In the genomic region with DNA sequence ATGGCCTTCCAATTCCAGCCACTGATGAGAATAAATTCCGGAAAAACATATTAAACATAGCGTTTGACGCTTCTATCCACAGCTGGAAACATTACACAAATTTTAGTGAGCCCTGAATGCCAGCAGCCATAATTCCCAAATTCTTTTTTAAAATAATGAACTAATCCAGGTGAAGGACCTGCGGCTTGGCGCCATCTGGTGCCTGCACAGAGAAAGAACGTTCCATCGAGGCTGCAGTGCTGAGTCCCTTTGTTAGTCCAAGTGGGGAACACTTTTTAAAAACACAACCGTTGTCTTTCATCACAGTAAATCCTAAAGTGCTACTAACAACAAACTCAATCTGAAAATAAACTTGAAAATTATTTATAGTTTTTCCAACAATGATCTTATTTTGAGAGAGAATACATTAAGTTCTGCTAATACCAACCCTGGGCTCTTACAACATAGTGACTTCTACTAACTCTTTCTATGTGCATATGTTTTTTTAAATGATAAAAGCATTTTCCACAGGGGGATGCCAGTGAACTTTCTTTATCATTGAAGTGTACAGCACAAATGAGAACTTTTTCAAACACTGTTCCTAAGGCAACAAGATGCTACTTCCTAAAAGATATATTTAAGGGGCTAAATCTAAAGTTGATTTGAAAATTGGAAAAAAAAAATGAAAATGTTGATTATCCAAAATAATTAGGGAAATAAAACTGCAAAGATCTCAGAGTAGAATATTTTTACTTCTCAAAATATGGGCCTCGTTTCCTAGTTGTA, we compare ENCODE assay signal across 8 cellular contexts.
DNase-seq lines count a peak whose midpoint lies in the region; ATAC-seq lines count a peak whose summit lies in the region.

No MANE protein-coding gene starts in this region.

- H3K4me1 Mint-ChIP-seq in activated CD4-positive, alpha-beta T cell treated with anti-CD3 and anti-CD28 coated beads, Interleukin-2, amount 10 ng/mL, durations not matched to agents 24 days and 14 days, result no peaks in the 10 kb centered on the region
- no peaks in the 10 kb centered on the region for H3K4me1 Mint-ChIP-seq in activated CD4-positive, alpha-beta memory T cell treated with anti-CD3 and anti-CD28 coated beads for 36 hours (ENCODE audit: low read depth)

- CTCF ChIA-PET in activated CD4-positive, alpha-beta memory T cell treated with anti-CD3 and anti-CD28 coated beads for 36 hours (lab: Charles Lee), result interaction anchor here (1.0 to 1.4 kb wide), 2 partner anchors 657 to 659 kb away, joined by 5 read pairs; no protein-coding TSS in a partner anchor

- no peaks in the 10 kb centered on the region for H3K4me1 ChIP-seq in right cardiac atrium (ENCODE audit: control insufficient read depth, insufficient read depth, low read length)

- no peaks in the 10 kb centered on the region for H3K27me3 ChIP-seq in right cardiac atrium (ENCODE audit: control insufficient read depth, insufficient read depth)

- POLR2A ChIA-PET in activated CD4-positive, alpha-beta memory T cell treated with anti-CD3 and anti-CD28 coated beads for 36 hours (lab: Charles Lee), result no interaction called here

- WGBS in right cardiac atrium, result 18% methylated on average over 9 of the region's 9 CpGs

- intact Hi-C loops in activated CD4-positive, alpha-beta T cell treated with anti-CD3 and anti-CD28 coated beads, Interleukin-2, amount 10 ng/mL, durations not matched to agents 24 days and 14 days (cut with micrococcal nuclease), result loop anchor here (1.0 to 10.0 kb wide), 2 partner anchors 351 to 658 kb away; no protein-coding TSS in a partner anchor
- intact Hi-C loops in activated CD4-positive, alpha-beta memory T cell treated with anti-CD3 and anti-CD28 coated beads for 36 hours (cut with micrococcal nuclease), result loop anchor here (5.0 kb wide), 1 partner anchor 349 kb away; no protein-coding TSS in a partner anchor
- intact Hi-C loops in right cardiac atrium (cut with DNase I), result loop anchor here in 3 of 4 donors (2.0 to 5.0 kb wide), 3 partner anchors 656 to 677 kb away; no protein-coding TSS in a partner anchor

- H3K27me3 Mint-ChIP-seq in activated CD4-positive, alpha-beta T cell treated with anti-CD3 and anti-CD28 coated beads, Interleukin-2, amount 10 ng/mL, durations not matched to agents 24 days and 14 days, result peaks cover 15% of the 10 kb centered on the region
- H3K27me3 Mint-ChIP-seq in activated CD4-positive, alpha-beta memory T cell treated with anti-CD3 and anti-CD28 coated beads for 36 hours, result peaks cover 18% of the 10 kb centered on the region

- H3K36me3 Mint-ChIP-seq in activated CD4-positive, alpha-beta T cell treated with anti-CD3 and anti-CD28 coated beads, Interleukin-2, amount 10 ng/mL, durations not matched to agents 24 days and 14 days (ENCODE audit: low read depth), result no peaks in the 10 kb centered on the region
- no peaks in the 10 kb centered on the region for H3K36me3 Mint-ChIP-seq in activated CD4-positive, alpha-beta memory T cell treated with anti-CD3 and anti-CD28 coated beads for 36 hours

- peak; percentile 78 for DNase-seq in activated CD4-positive, alpha-beta T cell treated with anti-CD3 and anti-CD28 coated beads, Interleukin-2, amount 10 ng/mL, durations not matched to agents 24 days and 14 days
- DNase-seq in activated CD4-positive, alpha-beta T cell treated with anti-CD3 and anti-CD28 coated beads for 1 hour, result no peak
- DNase-seq in LoVo (ENCODE audit: low spot score) (peak; percentile 58), right cardiac atrium (peak in 2 of 3 donors; percentile 32 to 73), dedifferentiated amniotic fluid mesenchymal stem cell (ENCODE audit: extremely low spot score) (no peak)
- peak; percentile 43 for DNase-seq in activated CD4-positive, alpha-beta memory T cell treated with anti-CD3 and anti-CD28 coated beads for 36 hours
- peak; percentile 50 for DNase-seq in stimulated activated CD4-positive, alpha-beta T cell treated with anti-CD3 and anti-CD28 coated beads, Interleukin-15, amount 100 ng/mL, for 24 hours

- H3K27ac ChIP-seq in right cardiac atrium (ENCODE audit: low read length), result no peak overlapping the region

- H3K9me3 ChIP-seq in right cardiac atrium (ENCODE audit: control insufficient read depth, low read length), result no peaks in the 10 kb centered on the region

- no peak overlapping the region for H3K4me3 Mint-ChIP-seq in activated CD4-positive, alpha-beta T cell treated with anti-CD3 and anti-CD28 coated beads, Interleukin-2, amount 10 ng/mL, durations not matched to agents 24 days and 14 days
- H3K4me3 Mint-ChIP-seq in activated CD4-positive, alpha-beta memory T cell treated with anti-CD3 and anti-CD28 coated beads for 36 hours, result no peak overlapping the region

- ATAC-seq in right cardiac atrium (peak; percentile 33 to 72), GM19397 (IDR thresholded peaks at IDR 0.05; ENCODE audit: unreplicated experiment) (no peak)

- no peak overlapping the region for H3K27ac Mint-ChIP-seq in activated CD4-positive, alpha-beta T cell treated with anti-CD3 and anti-CD28 coated beads, Interleukin-2, amount 10 ng/mL, durations not matched to agents 24 days and 14 days
- H3K27ac Mint-ChIP-seq in activated CD4-positive, alpha-beta memory T cell treated with anti-CD3 and anti-CD28 coated beads for 36 hours, result no peak overlapping the region

- H3K4me3 ChIP-seq in right cardiac atrium (ENCODE audit: low read length), result no peak overlapping the region

- no peaks in the 10 kb centered on the region for H3K9me3 Mint-ChIP-seq in activated CD4-positive, alpha-beta T cell treated with anti-CD3 and anti-CD28 coated beads, Interleukin-2, amount 10 ng/mL, durations not matched to agents 24 days and 14 days
- no peaks in the 10 kb centered on the region for H3K9me3 Mint-ChIP-seq in activated CD4-positive, alpha-beta memory T cell treated with anti-CD3 and anti-CD28 coated beads for 36 hours

Comparison
In these comparisons a context has a peak if more than half of its experiments do, and no peak if none do; other contexts are left out.
1. DNase-seq: peak in activated CD4-positive, alpha-beta T cell treated with anti-CD3 and anti-CD28 coated beads, Interleukin-2, amount 10 ng/mL, durations not matched to agents 24 days and 14 days (single experiment), LoVo (single experiment), activated CD4-positive, alpha-beta memory T cell treated with anti-CD3 and anti-CD28 coated beads for 36 hours (single experiment), right cardiac atrium (2 of 3) and stimulated activated CD4-positive, alpha-beta T cell treated with anti-CD3 and anti-CD28 coated beads, Interleukin-15, amount 100 ng/mL, for 24 hours (single experiment); none in activated CD4-positive, alpha-beta T cell treated with anti-CD3 and anti-CD28 coated beads for 1 hour (single experiment) and dedifferentiated amniotic fluid mesenchymal stem cell (single experiment).